Comparison of ENCODE assay signal across 1 cellular context in genomic region chr6:151493495-151494234, GRCh38.
TF ChIP-seq lines count a peak whose summit lies in the region.

A gene with protein sequence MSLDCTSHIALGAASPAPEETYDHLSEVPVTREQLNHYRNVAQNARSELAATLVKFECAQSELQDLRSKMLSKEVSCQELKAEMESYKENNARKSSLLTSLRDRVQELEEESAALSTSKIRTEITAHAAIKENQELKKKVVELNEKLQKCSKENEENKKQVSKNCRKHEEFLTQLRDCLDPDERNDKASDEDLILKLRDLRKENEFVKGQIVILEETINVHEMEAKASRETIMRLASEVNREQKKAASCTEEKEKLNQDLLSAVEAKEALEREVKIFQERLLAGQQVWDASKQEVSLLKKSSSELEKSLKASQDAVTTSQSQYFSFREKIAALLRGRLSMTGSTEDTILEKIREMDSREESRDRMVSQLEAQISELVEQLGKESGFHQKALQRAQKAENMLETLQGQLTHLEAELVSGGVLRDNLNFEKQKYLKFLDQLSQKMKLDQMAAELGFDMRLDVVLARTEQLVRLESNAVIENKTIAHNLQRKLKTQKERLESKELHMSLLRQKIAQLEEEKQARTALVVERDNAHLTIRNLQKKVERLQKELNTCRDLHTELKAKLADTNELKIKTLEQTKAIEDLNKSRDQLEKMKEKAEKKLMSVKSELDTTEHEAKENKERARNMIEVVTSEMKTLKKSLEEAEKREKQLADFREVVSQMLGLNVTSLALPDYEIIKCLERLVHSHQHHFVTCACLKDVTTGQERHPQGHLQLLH (plus strand): TSS chr6:151494017. CDS start chr6:151494129, 112 bp downstream.

TF ChIP-seq in HepG2, 621 proteins besides CTCF, POLR2A, EP300 and RAD21 (continued from another document and continues in another):
- TF ChIP-seq ZBED4 (CRISPR knock-in tag; IDR thresholded peaks at IDR 0.05; ENCODE audit: borderline replicate concordance) (peak; percentile 86), CENPBD1 (CRISPR knock-in tag; IDR thresholded peaks at IDR 0.05; ENCODE audit: borderline replicate concordance, low read depth) (no peak), KLF11 (CRISPR knock-in tag; IDR thresholded peaks at IDR 0.05) (no peak; the same call in 1 of the 2 replicates), ZMYM2 (CRISPR knock-in tag; IDR thresholded peaks at IDR 0.05) (no peak), ZNF577 (CRISPR knock-in tag; IDR thresholded peaks at IDR 0.05; ENCODE audit: borderline replicate concordance, low read depth) (no peak), MIER3 (CRISPR knock-in tag; IDR thresholded peaks at IDR 0.05; ENCODE audit: borderline replicate concordance) (no peak), PITX1 (CRISPR knock-in tag; IDR thresholded peaks at IDR 0.05) (no peak; the same call in 1 of the 2 replicates), CHD4 (IDR thresholded peaks at IDR 0.05; ENCODE audit: borderline replicate concordance, low read length) (no peak), HNF4G (IDR thresholded peaks at IDR 0.05; ENCODE audit: borderline replicate concordance, low read depth, low read length) (no peak), HNF4G (CRISPR knock-in tag; IDR thresholded peaks at IDR 0.05; ENCODE audit: borderline replicate concordance, low read depth) (peak; percentile 73), TERF1 (CRISPR knock-in tag; IDR thresholded peaks at IDR 0.05) (no peak), KAT8 (CRISPR knock-in tag; IDR thresholded peaks at IDR 0.05) (no peak), LRRFIP1 (CRISPR knock-in tag; conservative IDR thresholded peaks at IDR 0.05) (0 out of 2 replicates have a peak, but pooled peaks have one; percentile 41), ZNF598 (CRISPR knock-in tag; IDR thresholded peaks at IDR 0.05; ENCODE audit: borderline replicate concordance) (no peak), TGIF2 (CRISPR knock-in tag; IDR thresholded peaks at IDR 0.05) (no peak; the same call in 1 of the 2 replicates), BATF2 (CRISPR knock-in tag; IDR thresholded peaks at IDR 0.05) (peak; percentile 61; the same call in 1 of the 2 replicates), MYPOP (CRISPR knock-in tag; IDR thresholded peaks at IDR 0.05) (no peak; the same call in 1 of the 2 replicates), ZNF337 (CRISPR knock-in tag; IDR thresholded peaks at IDR 0.05; ENCODE audit: borderline replicate concordance, low read depth) (0 out of 2 replicates have a peak, but pooled peaks have one; percentile 5), ZNF235 (CRISPR knock-in tag; IDR thresholded peaks at IDR 0.05; ENCODE audit: borderline replicate concordance) (no peak), ZNF329 (CRISPR knock-in tag; IDR thresholded peaks at IDR 0.05; ENCODE audit: low read depth) (peak; percentile 25; the same call in 1 of the 2 replicates), CENPX (CRISPR knock-in tag; IDR thresholded peaks at IDR 0.05) (no peak), ZNF589 (CRISPR knock-in tag; conservative IDR thresholded peaks at IDR 0.05) (peak; percentile 66; the same call in 1 of the 2 replicates), ZNF670 (CRISPR knock-in tag; IDR thresholded peaks at IDR 0.05; ENCODE audit: borderline replicate concordance) (no peak), TCF12 (IDR thresholded peaks at IDR 0.05) (no peak), TCF12 (CRISPR knock-in tag; IDR thresholded peaks at IDR 0.05) (no peak), PAX8 (CRISPR knock-in tag; IDR thresholded peaks at IDR 0.05; ENCODE audit: borderline replicate concordance) (no peak)
- TF ChIP-seq, protein P1, sequence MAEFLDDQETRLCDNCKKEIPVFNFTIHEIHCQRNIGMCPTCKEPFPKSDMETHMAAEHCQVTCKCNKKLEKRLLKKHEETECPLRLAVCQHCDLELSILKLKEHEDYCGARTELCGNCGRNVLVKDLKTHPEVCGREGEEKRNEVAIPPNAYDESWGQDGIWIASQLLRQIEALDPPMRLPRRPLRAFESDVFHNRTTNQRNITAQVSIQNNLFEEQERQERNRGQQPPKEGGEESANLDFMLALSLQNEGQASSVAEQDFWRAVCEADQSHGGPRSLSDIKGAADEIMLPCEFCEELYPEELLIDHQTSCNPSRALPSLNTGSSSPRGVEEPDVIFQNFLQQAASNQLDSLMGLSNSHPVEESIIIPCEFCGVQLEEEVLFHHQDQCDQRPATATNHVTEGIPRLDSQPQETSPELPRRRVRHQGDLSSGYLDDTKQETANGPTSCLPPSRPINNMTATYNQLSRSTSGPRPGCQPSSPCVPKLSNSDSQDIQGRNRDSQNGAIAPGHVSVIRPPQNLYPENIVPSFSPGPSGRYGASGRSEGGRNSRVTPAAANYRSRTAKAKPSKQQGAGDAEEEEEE (CRISPR knock-in tag; IDR thresholded peaks at IDR 0.05; ENCODE audit: borderline replicate concordance), result no peak
- TF ChIP-seq, protein P2, sequence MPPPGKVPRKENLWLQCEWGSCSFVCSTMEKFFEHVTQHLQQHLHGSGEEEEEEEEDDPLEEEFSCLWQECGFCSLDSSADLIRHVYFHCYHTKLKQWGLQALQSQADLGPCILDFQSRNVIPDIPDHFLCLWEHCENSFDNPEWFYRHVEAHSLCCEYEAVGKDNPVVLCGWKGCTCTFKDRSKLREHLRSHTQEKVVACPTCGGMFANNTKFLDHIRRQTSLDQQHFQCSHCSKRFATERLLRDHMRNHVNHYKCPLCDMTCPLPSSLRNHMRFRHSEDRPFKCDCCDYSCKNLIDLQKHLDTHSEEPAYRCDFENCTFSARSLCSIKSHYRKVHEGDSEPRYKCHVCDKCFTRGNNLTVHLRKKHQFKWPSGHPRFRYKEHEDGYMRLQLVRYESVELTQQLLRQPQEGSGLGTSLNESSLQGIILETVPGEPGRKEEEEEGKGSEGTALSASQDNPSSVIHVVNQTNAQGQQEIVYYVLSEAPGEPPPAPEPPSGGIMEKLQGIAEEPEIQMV (CRISPR knock-in tag; IDR thresholded peaks at IDR 0.05; ENCODE audit: low read depth), result no peak; the same call in 1 of the 2 replicates
- TF ChIP-seq, protein P3, sequence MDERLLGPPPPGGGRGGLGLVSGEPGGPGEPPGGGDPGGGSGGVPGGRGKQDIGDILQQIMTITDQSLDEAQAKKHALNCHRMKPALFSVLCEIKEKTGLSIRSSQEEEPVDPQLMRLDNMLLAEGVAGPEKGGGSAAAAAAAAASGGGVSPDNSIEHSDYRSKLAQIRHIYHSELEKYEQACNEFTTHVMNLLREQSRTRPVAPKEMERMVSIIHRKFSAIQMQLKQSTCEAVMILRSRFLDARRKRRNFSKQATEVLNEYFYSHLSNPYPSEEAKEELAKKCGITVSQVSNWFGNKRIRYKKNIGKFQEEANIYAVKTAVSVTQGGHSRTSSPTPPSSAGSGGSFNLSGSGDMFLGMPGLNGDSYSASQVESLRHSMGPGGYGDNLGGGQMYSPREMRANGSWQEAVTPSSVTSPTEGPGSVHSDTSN (CRISPR knock-in tag; IDR thresholded peaks at IDR 0.05), result no peak
